26 cellular contexts compared by ENCODE assay signal in genomic region chr14:59803052-59803451, GRCh38.
"Had no signal": no experiment of that assay in that cellular context is flagged by ENCODE, and none has a peak within 500 bp of the region (broad histone marks: within the 10 kb centered on the region; RNA-seq: fewer than 3 reads in every experiment).

No MANE protein-coding gene starts in this region.

- H3K9me3 ChIP-seq: left ventricle myocardium inferior, neutrophil, sigmoid colon, spleen, suprapubic skin, thoracic aorta, tibial artery, upper lobe of right lung had no signal

- H3K27ac ChIP-seq: hepatocyte, left ventricle myocardium inferior, neural progenitor cell, neutrophil, parathyroid adenoma, sigmoid colon, spleen, suprapubic skin, thoracic aorta, tibial artery, upper lobe of right lung had no signal

- H3K4me3 ChIP-seq: hepatocyte, left ventricle myocardium inferior, lung, neural progenitor cell, sigmoid colon, spleen, suprapubic skin, thoracic aorta, tibial artery, upper lobe of right lung had no signal

- ATAC-seq: natural killer cell; right cardiac atrium; stimulated activated effector memory CD8-positive, alpha-beta T cell treated with anti-CD3 and anti-CD28 coated beads, Interleukin-12 subunit alpha, Interleukin-12 subunit beta, amount 100 ng/mL, for 72 hours; upper lobe of right lung had no signal

- DNase-seq: islet precursor cell; left ventricle myocardium inferior; mesendoderm; naive B cell; natural killer cell; nephron progenitor cell; occipital lobe; retina; right cardiac atrium; sigmoid colon; small intestine; spleen; stimulated activated CD4-positive, alpha-beta T cell treated with anti-CD3 and anti-CD28 coated beads, Interleukin-4, amount 100 ng/mL, for 24 hours; stimulated activated naive CD4-positive, alpha-beta T cell; tibial artery; trophoblast cell; upper lobe of right lung had no signal

- H3K27me3 ChIP-seq: neural progenitor cell, neutrophil, sigmoid colon, spleen, suprapubic skin, tibial artery, upper lobe of right lung had no signal

- H3K36me3 ChIP-seq: left ventricle myocardium inferior, neural progenitor cell, neutrophil, sigmoid colon, spleen, suprapubic skin, thoracic aorta, tibial artery, upper lobe of right lung had no signal

- H3K4me1 ChIP-seq: left ventricle myocardium inferior, parathyroid adenoma, sigmoid colon, spleen, suprapubic skin, tibial artery, upper lobe of right lung had no signal

- FAIRE-seq: small intestine, urothelium cell line had no signal

- H3K9ac ChIP-seq: neural progenitor cell, parathyroid adenoma had no signal
